23 cellular contexts compared by ENCODE assay signal in genomic region chr3:150887031-150887430, GRCh38. TPM values are rescaled to one million over a fixed set of nuclear protein-coding genes. Genes with fewer than 3 reads are reported as not detected.
DNase-seq lines count a peak whose midpoint lies in the region; ATAC-seq, FAIRE-seq and TF ChIP-seq lines count a peak whose summit lies in the region.
"Had no signal": no experiment of that assay in that cellular context is flagged by ENCODE, and none has a peak within 500 bp of the region (broad histone marks: within the 10 kb centered on the region; RNA-seq: fewer than 3 reads in every experiment).

No MANE protein-coding gene starts in this region.

- no peaks in the 10 kb centered on the region for H3K79me2 ChIP-seq in astrocyte (ENCODE audit: insufficient read depth, low read length)

- POLR2A ChIA-PET in MCF 10A (lab: Yijun Ruan, JAX), result no interaction called here

- H3K36me3 Mint-ChIP-seq in MCF 10A (ENCODE audit: insufficient read depth, unreplicated experiment) (no peaks in the 10 kb centered on the region), astrocyte (ENCODE audit: low read depth, unreplicated experiment) (peaks cover 2% of the 10 kb centered on the region)
- H3K36me3 Mint-ChIP-seq: CD4-positive, alpha-beta memory T cell had no signal

- no peak overlapping the region for H3K9ac ChIP-seq in astrocyte (ENCODE audit: low read length)
- H3K9ac ChIP-seq: BLaER1 treated with 17β-estradiol and CSF1 and Interleukin-3, amounts not matched to agents 10 nM and 100 nM had no signal

- peaks cover 6% of the 10 kb centered on the region for H3K4me1 Mint-ChIP-seq in MCF 10A (ENCODE audit: insufficient read depth, unreplicated experiment)
- no peaks in the 10 kb centered on the region for H3K4me1 Mint-ChIP-seq in astrocyte (ENCODE audit: low read depth, unreplicated experiment)
- H3K4me1 Mint-ChIP-seq: CD4-positive, alpha-beta memory T cell had no signal

- H3K4me2 ChIP-seq in astrocyte (ENCODE audit: low read length), result no peak overlapping the region
- H3K4me2 ChIP-seq: BLaER1 treated with 17β-estradiol and CSF1 and Interleukin-3, amounts not matched to agents 10 nM and 100 nM had no signal

- TF ChIP-seq EP300 in ovary (IDR thresholded peaks at IDR 0.05), result no peak

- no peaks in the 10 kb centered on the region for H3K9me3 ChIP-seq in breast epithelium
- H3K9me3 ChIP-seq in astrocyte (ENCODE audit: insufficient read depth, low read depth, low read length), result no peaks in the 10 kb centered on the region
- H3K9me3 ChIP-seq in ovary, result no peaks in the 10 kb centered on the region
- H3K9me3 ChIP-seq: SJCRH30 had no signal

- H3K4me1 ChIP-seq in breast epithelium, result no peaks in the 10 kb centered on the region
- H3K4me1 ChIP-seq in astrocyte (ENCODE audit: insufficient read depth, low read length), result no peaks in the 10 kb centered on the region
- H3K4me1 ChIP-seq in ovary (ENCODE audit: insufficient read depth), result no peaks in the 10 kb centered on the region
- H3K4me1 ChIP-seq: SJCRH30 had no signal

- H3K4me3 Mint-ChIP-seq in MCF 10A (ENCODE audit: unreplicated experiment), result no peak overlapping the region
- no peak overlapping the region for H3K4me3 Mint-ChIP-seq in astrocyte (ENCODE audit: unreplicated experiment)
- H3K4me3 Mint-ChIP-seq: CD4-positive, alpha-beta memory T cell had no signal

- BruUV-seq in MCF 10A (replicated peaks; lab: Mats Ljungman, UMichigan), result no TSS peak

- peaks cover 37% of the 10 kb centered on the region for H3K27me3 Mint-ChIP-seq in MCF 10A (ENCODE audit: insufficient read depth, unreplicated experiment)
- peaks cover 12% of the 10 kb centered on the region for H3K27me3 Mint-ChIP-seq in astrocyte (ENCODE audit: low read depth, unreplicated experiment)

- intact Hi-C loops in MCF 10A (cut with micrococcal nuclease), result no loop called here
- intact Hi-C loops in breast epithelium (cut with DNase I; ENCODE audit: low total_unique reads), result no loop called here
- intact Hi-C loops in ovary (cut with DNase I), result no loop called here

- no peaks in the 10 kb centered on the region for H4K20me1 ChIP-seq in astrocyte (ENCODE audit: insufficient read depth, low read length)
- H4K20me1 ChIP-seq: BLaER1 treated with 17β-estradiol and CSF1 and Interleukin-3, amounts not matched to agents 10 nM and 100 nM had no signal

- H3K27me3 ChIP-seq in breast epithelium (peaks cover 0 to 4% of the 10 kb centered on the region in 2 donors), astrocyte (ENCODE audit: insufficient read depth, low read length) (peaks cover 12% of the 10 kb centered on the region), ovary (no peaks in the 10 kb centered on the region)
- H3K27me3 ChIP-seq: BLaER1 treated with 17β-estradiol and CSF1 and Interleukin-3, amounts not matched to agents 10 nM and 100 nM; SJCRH30 had no signal

- no peak for ATAC-seq in HG02870 (IDR thresholded peaks at IDR 0.05; ENCODE audit: unreplicated experiment)
- ATAC-seq in HG02763 (IDR thresholded peaks at IDR 0.05; ENCODE audit: unreplicated experiment), result no peak
- ATAC-seq: Panc1 had no signal

- H2AFZ ChIP-seq in astrocyte (ENCODE audit: low read depth, low read length), result no peak overlapping the region

- TF ChIP-seq POLR2A in breast epithelium (IDR thresholded peaks at IDR 0.05) (no peak), ovary (IDR thresholded peaks at IDR 0.05) (no peak)

- peaks cover 8% of the 10 kb centered on the region for H3K9me3 Mint-ChIP-seq in MCF 10A (ENCODE audit: unreplicated experiment)
- peaks cover 10% of the 10 kb centered on the region for H3K9me3 Mint-ChIP-seq in astrocyte (ENCODE audit: unreplicated experiment)

- no peak for FAIRE-seq in astrocyte (lab: Jason Lieb, UNC)
- FAIRE-seq: GM19239 had no signal

- H3K4me3 ChIP-seq in breast epithelium (no peak overlapping the region), astrocyte (ENCODE audit: insufficient read depth, low read depth, low read length) (no peak overlapping the region), fibroblast of pulmonary artery (replicated peaks; ENCODE audit: low read depth, low read length) (no peak overlapping the region), ovary (no peak overlapping the region)
- H3K4me3 ChIP-seq: BLaER1 treated with 17β-estradiol and CSF1 and Interleukin-3, amounts not matched to agents 10 nM and 100 nM; SJCRH30 had no signal

- CTCF ChIA-PET in MCF 10A (lab: Yijun Ruan, JAX), result interaction anchor here (1.4 kb wide), 1 partner anchor 259 kb away, joined by 3 read pairs; no protein-coding TSS in a partner anchor

- TF ChIP-seq CTCF in MCF 10A (IDR thresholded peaks at IDR 0.05; ENCODE audit: unreplicated experiment) (no peak), breast epithelium (IDR thresholded peaks at IDR 0.05) (no peak), astrocyte (IDR thresholded peaks at IDR 0.05; ENCODE audit: insufficient read depth, low read depth, low read length) (no peak), fibroblast of pulmonary artery (IDR thresholded peaks at IDR 0.05; ENCODE audit: low read length, missing control alignments) (no peak), ovary (IDR thresholded peaks at IDR 0.05) (no peak)

- H3K27ac Mint-ChIP-seq in MCF 10A (ENCODE audit: low read depth, unreplicated experiment) (no peak overlapping the region), astrocyte (ENCODE audit: unreplicated experiment) (no peak overlapping the region)
- H3K27ac Mint-ChIP-seq: CD4-positive, alpha-beta memory T cell had no signal

- H3K27ac ChIP-seq in breast epithelium (no peak overlapping the region), astrocyte (ENCODE audit: low read depth, low read length) (no peak overlapping the region), ovary (no peak overlapping the region)
- H3K27ac ChIP-seq: 22Rv1; BLaER1 treated with 17β-estradiol and CSF1 and Interleukin-3, amounts not matched to agents 10 nM and 100 nM; SJCRH30 had no signal

- DNase-seq in MCF 10A (ENCODE audit: unreplicated experiment) (peak; percentile 24), breast epithelium (ENCODE audit: low spot score in 2 of 2) (no peak), astrocyte (ENCODE audit: low read depth) (peak; percentile 30), fibroblast of pulmonary artery (ENCODE audit: low read depth) (peak; percentile 65), ovary (no peak)
- DNase-seq in central memory CD4-positive, alpha-beta T cell, result no peak
- DNase-seq: CD4-positive, alpha-beta memory T cell; DND-41; GDM1; Kasumi-1; NCI-H1092; NCI-H1436 treated with DMSO at 0.1 percent for 48 hours; NCI-H1930; NCI-H510A; NCI-H774; SJCRH30 had no signal

- 95 to 97% (median 96%) methylated on average over 2 of the region's 2 CpGs for WGBS in ovary, 3 donors

- H3K36me3 ChIP-seq in breast epithelium (no peaks in the 10 kb centered on the region), astrocyte (ENCODE audit: insufficient read depth, low read length) (no peaks in the 10 kb centered on the region), ovary (no peaks in the 10 kb centered on the region)
- H3K36me3 ChIP-seq: BLaER1 treated with 17β-estradiol and CSF1 and Interleukin-3, amounts not matched to agents 10 nM and 100 nM; SJCRH30 had no signal

RNA-seq across cellular contexts. Expression of gene MINDY4B, which starts 18.2 kb away (rescaled TPM):
- total RNA-seq in MCF 10A (2022) (not detected in 2 replicates), breast epithelium (not detected), astrocyte (not detected in 2 replicates), ovary (not detected)
- not detected for polyA plus RNA-seq in ovary
- total RNA-seq: CD4-positive, alpha-beta memory T cell; H4; SJCRH30 had no signal
- polyA plus RNA-seq: CD4-positive, alpha-beta memory T cell had no signal

Comparison
In these comparisons a context has a peak if more than half of its experiments do, and no peak if none do; other contexts are left out.
1. DNase-seq: peak in MCF 10A (single experiment), astrocyte (single experiment) and fibroblast of pulmonary artery (single experiment); none in breast epithelium (0 of 2), central memory CD4-positive, alpha-beta T cell (single experiment) and ovary (0 of 5).